Comparison of ENCODE assay signal across 11 cellular contexts in the genomic region with DNA sequence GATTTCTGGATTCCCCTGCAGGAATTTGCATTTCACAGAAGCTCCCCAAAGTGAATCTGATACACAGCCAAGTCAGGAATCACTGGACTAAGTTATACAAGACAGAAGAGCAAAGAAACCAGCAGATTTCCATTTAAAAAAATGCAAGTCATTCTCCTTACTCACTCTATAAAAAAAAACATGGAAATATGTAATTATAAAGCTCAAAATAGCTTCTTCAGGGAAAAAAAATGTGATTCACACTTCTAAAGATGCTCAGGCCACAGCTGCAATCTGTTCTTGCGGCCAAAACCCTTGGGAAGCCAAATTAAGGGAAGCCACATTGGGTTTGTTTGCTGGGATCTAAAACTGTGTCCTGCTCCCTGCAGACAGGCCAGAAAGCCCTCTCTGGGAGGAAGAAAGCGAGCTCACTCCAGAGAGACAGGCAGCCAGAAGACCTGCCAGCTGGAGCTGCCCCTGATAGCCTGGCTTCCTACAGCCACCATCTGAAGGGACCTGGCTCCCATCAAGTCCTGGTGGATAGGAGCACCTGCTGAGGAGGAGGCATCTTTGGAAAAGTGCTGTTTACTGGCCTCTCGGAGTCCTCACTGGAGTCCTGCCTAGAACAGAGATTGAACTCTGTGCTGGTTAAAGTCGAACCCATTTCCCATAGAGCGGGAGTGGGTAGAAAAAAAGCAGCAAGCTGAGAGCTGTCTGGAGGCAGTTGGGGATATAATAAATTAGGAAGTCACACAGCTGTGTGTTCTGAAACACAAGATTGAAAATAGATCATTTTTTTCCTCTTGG.
DNase-seq lines count a peak whose midpoint lies in the region; ATAC-seq, FAIRE-seq and TF ChIP-seq lines count a peak whose summit lies in the region.
"Had no signal": no experiment of that assay in that cellular context is flagged by ENCODE, and none has a peak within 500 bp of the region (broad histone marks: within the 10 kb centered on the region; RNA-seq: fewer than 3 reads in every experiment).

No MANE protein-coding gene starts in this region.

- peak overlapping the region; percentile 72 for H3K27ac ChIP-seq in adipose tissue (ENCODE audit: low read depth, low read length)
- H3K27ac ChIP-seq in rectal smooth muscle tissue (ENCODE audit: low read depth, low read length), result peak overlapping the region; percentile 34

- WGBS in adipose tissue, 3 donors, result 62 to 81% (median 70%) methylated on average over 5 of the region's 5 CpGs

- H3K4me3 Mint-ChIP-seq in activated T-cell treated with anti-CD3 and anti-CD28 coated beads, Interleukin-2, amount 50 U/mL, for 4 hours, result no peak overlapping the region
- H3K4me3 Mint-ChIP-seq: central memory CD8-positive, alpha-beta T cell; T-cell had no signal

- H3K9ac ChIP-seq in rectal smooth muscle tissue (ENCODE audit: low read length), result no peak overlapping the region

- H3K9me3 Mint-ChIP-seq in activated T-cell treated with anti-CD3 and anti-CD28 coated beads, Interleukin-2, amount 50 U/mL, for 4 hours, result no peaks in the 10 kb centered on the region
- H3K9me3 Mint-ChIP-seq: central memory CD8-positive, alpha-beta T cell; T-cell had no signal

- H3K36me3 Mint-ChIP-seq in activated T-cell treated with anti-CD3 and anti-CD28 coated beads, Interleukin-2, amount 50 U/mL, for 4 hours (ENCODE audit: insufficient read depth), result peaks cover 53% of the 10 kb centered on the region

- H3K4me3 ChIP-seq in fibroblast of villous mesenchyme (ENCODE audit: low read depth, low read length) (no peak overlapping the region), rectal smooth muscle tissue (ENCODE audit: low read length) (no peak overlapping the region)

- ATAC-seq in HG02885 (IDR thresholded peaks at IDR 0.05; ENCODE audit: poor library complexity, unreplicated experiment), result no peak
- ATAC-seq in activated T-cell treated with anti-CD3 and anti-CD28 coated beads, Interleukin-2, amount 50 U/mL, for 4 hours, result no peak
- ATAC-seq: T-cell had no signal

- H3K27me3 ChIP-seq in rectal smooth muscle tissue (ENCODE audit: control insufficient read depth, insufficient read depth, low read length), result no peaks in the 10 kb centered on the region

- no peaks in the 10 kb centered on the region for H3K27me3 Mint-ChIP-seq in activated T-cell treated with anti-CD3 and anti-CD28 coated beads, Interleukin-2, amount 50 U/mL, for 4 hours (ENCODE audit: low read depth)
- H3K27me3 Mint-ChIP-seq: central memory CD8-positive, alpha-beta T cell; T-cell had no signal

- no peak for TF ChIP-seq CTCF in fibroblast of villous mesenchyme (IDR thresholded peaks at IDR 0.05; ENCODE audit: insufficient read depth, low read depth, low read length)

- peaks cover 28% of the 10 kb centered on the region for H3K4me1 Mint-ChIP-seq in activated T-cell treated with anti-CD3 and anti-CD28 coated beads, Interleukin-2, amount 50 U/mL, for 4 hours (ENCODE audit: low read depth)

- DNase-seq in Ammon's horn (ENCODE audit: low spot score) (peak; percentile 29), fibroblast of villous mesenchyme (ENCODE audit: low read depth) (peak; percentile 37), HTR-8/SVneo (ENCODE audit: insufficient read length, low spot score) (no peak), SW480 (ENCODE audit: low spot score) (no peak)
- DNase-seq in activated T-cell treated with anti-CD3 and anti-CD28 coated beads, Interleukin-2, amount 50 U/mL, for 4 hours, result no peak
- DNase-seq: COR-L47, T-cell had no signal

- no peak for FAIRE-seq in HTR-8/SVneo (lab: Jason Lieb, UNC)

- H3K36me3 ChIP-seq in rectal smooth muscle tissue (ENCODE audit: control insufficient read depth, insufficient read depth, low read length), result no peaks in the 10 kb centered on the region

- no peaks in the 10 kb centered on the region for H3K4me1 ChIP-seq in rectal smooth muscle tissue (ENCODE audit: control insufficient read depth, insufficient read depth, low read length)

Comparison
In these comparisons a context has a peak if more than half of its experiments do, and no peak if none do; other contexts are left out.
1. DNase-seq: peak in Ammon's horn (single experiment) and fibroblast of villous mesenchyme (single experiment); none in HTR-8/SVneo (single experiment), SW480 (single experiment) and activated T-cell treated with anti-CD3 and anti-CD28 coated beads, Interleukin-2, amount 50 U/mL, for 4 hours (single experiment).